9 cellular contexts compared by ENCODE assay signal in the genomic region with DNA sequence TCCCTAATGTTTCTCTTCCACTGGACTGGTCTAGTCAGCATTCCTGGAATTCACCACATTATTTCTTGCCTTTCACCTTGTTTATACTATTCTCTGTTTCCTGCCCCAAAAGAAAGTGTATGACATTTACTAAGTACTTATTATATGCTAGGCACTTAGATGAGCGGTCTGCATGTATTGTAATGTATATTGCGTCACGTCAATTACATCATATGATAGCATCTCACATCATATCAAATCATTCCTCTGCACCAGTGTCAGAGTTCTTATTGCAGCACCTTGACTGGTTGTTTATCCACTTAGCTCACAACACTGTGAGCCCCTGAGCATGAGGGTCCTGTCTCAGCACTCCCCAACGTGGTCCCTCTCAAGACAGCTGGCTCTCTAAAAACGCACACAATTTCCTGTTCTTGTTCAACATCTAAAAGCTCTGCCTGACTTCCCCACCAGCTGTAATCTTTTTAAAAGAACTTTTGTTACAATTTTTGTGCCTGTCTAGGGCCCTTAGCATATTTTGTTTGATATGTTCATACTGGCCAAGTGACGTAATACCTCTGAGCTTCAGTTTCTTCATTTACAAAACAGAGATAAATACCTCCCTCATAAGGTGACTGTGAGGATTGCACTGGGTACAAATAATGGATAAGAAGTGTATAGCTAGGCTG. TPM values are rescaled to one million over a fixed set of nuclear protein-coding genes. Genes with fewer than 3 reads are reported as not detected.
DNase-seq lines count a peak whose midpoint lies in the region; ATAC-seq and TF ChIP-seq lines count a peak whose summit lies in the region.
"Had no signal": no experiment of that assay in that cellular context is flagged by ENCODE, and none has a peak within 500 bp of the region (broad histone marks: within the 10 kb centered on the region; RNA-seq: fewer than 3 reads in every experiment).

No MANE protein-coding gene starts in this region.

- DNase-seq in Calu3 (peak; percentile 13), HFF-Myc (ENCODE audit: extremely low read depth, low read depth) (peak; percentile 15), RKO (ENCODE audit: low spot score) (peak; percentile 41), fibroblast of gingiva (ENCODE audit: low read depth) (peak; percentile 79), psoas muscle (no peak), medulla oblongata (ENCODE audit: extremely low spot score) (no peak), posterior cingulate gyrus (no peak)
- no peak for DNase-seq in activated CD4-positive, alpha-beta memory T cell treated with anti-CD3 and anti-CD28 coated beads for 36 hours

- H3K9me3 Mint-ChIP-seq in Calu3 (ENCODE audit: low read depth, unreplicated experiment) = no peaks in the 10 kb centered on the region
- no peaks in the 10 kb centered on the region for H3K9me3 Mint-ChIP-seq in activated CD4-positive, alpha-beta memory T cell treated with anti-CD3 and anti-CD28 coated beads for 36 hours

- H3K27ac Mint-ChIP-seq in Calu3 (ENCODE audit: unreplicated experiment) = no peak overlapping the region
- no peak overlapping the region for H3K27ac Mint-ChIP-seq in activated CD4-positive, alpha-beta memory T cell treated with anti-CD3 and anti-CD28 coated beads for 36 hours

- BruUV-seq in Calu3 (replicated peaks; lab: Mats Ljungman, UMichigan) = no TSS peak

- H3K4me3 ChIP-seq in HFF-Myc (replicated peaks; ENCODE audit: low read depth, low read length) (no peak overlapping the region), psoas muscle (no peak overlapping the region)

- no peaks in the 10 kb centered on the region for H3K36me3 ChIP-seq in psoas muscle (ENCODE audit: insufficient read depth in 1 of 2, low read depth in 1 of 2)
- H3K36me3 ChIP-seq: neutrophil had no signal

- peaks cover 19% of the 10 kb centered on the region for H3K4me1 Mint-ChIP-seq in Calu3 (ENCODE audit: low read depth, unreplicated experiment)
- H3K4me1 Mint-ChIP-seq in activated CD4-positive, alpha-beta memory T cell treated with anti-CD3 and anti-CD28 coated beads for 36 hours (ENCODE audit: low read depth) = peaks cover 30% of the 10 kb centered on the region

- no peaks in the 10 kb centered on the region for H3K36me3 Mint-ChIP-seq in Calu3 (ENCODE audit: insufficient read depth, unreplicated experiment)
- H3K36me3 Mint-ChIP-seq in activated CD4-positive, alpha-beta memory T cell treated with anti-CD3 and anti-CD28 coated beads for 36 hours = peaks cover 1% of the 10 kb centered on the region

- peaks cover 10% of the 10 kb centered on the region for H3K4me1 ChIP-seq in psoas muscle

- no peak for TF ChIP-seq CTCF in Calu3 (IDR thresholded peaks at IDR 0.05; ENCODE audit: unreplicated experiment)
- TF ChIP-seq CTCF in HFF-Myc (IDR thresholded peaks at IDR 0.05; ENCODE audit: low read depth, low read length, missing control alignments) = peak; percentile 15
- TF ChIP-seq CTCF in psoas muscle (IDR thresholded peaks at IDR 0.05) = peak; percentile 14

- no peak overlapping the region for H3K4me3 Mint-ChIP-seq in Calu3 (ENCODE audit: low read depth, unreplicated experiment)
- no peak overlapping the region for H3K4me3 Mint-ChIP-seq in activated CD4-positive, alpha-beta memory T cell treated with anti-CD3 and anti-CD28 coated beads for 36 hours

- 51 to 57% (median 56%) methylated on average over 6 of the region's 6 CpGs for WGBS in psoas muscle, 3 donors

- no peaks in the 10 kb centered on the region for H3K27me3 ChIP-seq in psoas muscle (ENCODE audit: insufficient read depth in 3 of 3, low read length in 2 of 3)
- H3K27me3 ChIP-seq: neutrophil had no signal

- ATAC-seq in psoas muscle = peak in 3 of 4 donors; percentile 22 to 72 (median 50)

- intact Hi-C loops in Calu3 (cut with micrococcal nuclease; ENCODE audit: unreplicated experiment) = no loop called here
- intact Hi-C loops in psoas muscle (cut with DNase I) = no loop called here
- intact Hi-C loops in activated CD4-positive, alpha-beta memory T cell treated with anti-CD3 and anti-CD28 coated beads for 36 hours (cut with micrococcal nuclease) = loop anchor here (1.0 to 2.0 kb wide), 4 partner anchors 30 to 468 kb away; no protein-coding TSS in a partner anchor
- intact Hi-C loops in posterior cingulate gyrus (cut with DNase I) = no loop called here

- POLR2A ChIA-PET in activated CD4-positive, alpha-beta memory T cell treated with anti-CD3 and anti-CD28 coated beads for 36 hours (lab: Charles Lee) = interaction anchor here (2.2 kb wide), 1 partner anchor 58 kb away, joined by 10 read pairs; a partner anchor contains a TSS

- no peaks in the 10 kb centered on the region for H3K9me3 ChIP-seq in psoas muscle
- H3K9me3 ChIP-seq: neutrophil had no signal

- CTCF ChIA-PET in Calu3 (lab: Charles Lee) = interaction anchor here (0.5 to 1.1 kb wide), 4 partner anchors 10 to 113 kb away, joined by 3 to 11 read pairs (median 4); a partner anchor contains a TSS
- CTCF ChIA-PET in activated CD4-positive, alpha-beta memory T cell treated with anti-CD3 and anti-CD28 coated beads for 36 hours (lab: Charles Lee) = interaction anchor here (0.7 to 2.0 kb wide), 11 partner anchors 8 to 470 kb away, joined by 3 to 16 read pairs (median 4); a partner anchor contains a TSS

- H3K27ac ChIP-seq in psoas muscle = no peak overlapping the region
- H3K27ac ChIP-seq: neutrophil had no signal

- H3K27me3 Mint-ChIP-seq in Calu3 (ENCODE audit: unreplicated experiment) = peaks cover 18% of the 10 kb centered on the region
- no peaks in the 10 kb centered on the region for H3K27me3 Mint-ChIP-seq in activated CD4-positive, alpha-beta memory T cell treated with anti-CD3 and anti-CD28 coated beads for 36 hours

RNA-seq across cellular contexts. Expression of a gene that starts 58.8 kb away (rescaled TPM):
- total RNA-seq in Calu3 (2022) (0.07 and 0.52 TPM in 2 replicates), psoas muscle (10 to 100 TPM in 2 of 4 donors, 1 to 10 TPM in 2; 5.3 to 13.2 (median 9.0) TPM)
- polyA plus RNA-seq in psoas muscle = 1 to 10 TPM; 1.9 to 2.7 (median 2.6) TPM
- total RNA-seq in activated CD4-positive, alpha-beta memory T cell treated with anti-CD3 and anti-CD28 coated beads for 36 hours = 10 to 100 TPM; 10.8 to 11.4 TPM

Comparison
In these comparisons a context has a peak if more than half of its experiments do, and no peak if none do; other contexts are left out.
1. DNase-seq: peak in Calu3 (single experiment), HFF-Myc (single experiment), RKO (single experiment) and fibroblast of gingiva (single experiment); none in psoas muscle (0 of 2), activated CD4-positive, alpha-beta memory T cell treated with anti-CD3 and anti-CD28 coated beads for 36 hours (single experiment), medulla oblongata (single experiment) and posterior cingulate gyrus (0 of 10).